Comparison of ENCODE assay signal across 11 cellular contexts in the genomic region with DNA sequence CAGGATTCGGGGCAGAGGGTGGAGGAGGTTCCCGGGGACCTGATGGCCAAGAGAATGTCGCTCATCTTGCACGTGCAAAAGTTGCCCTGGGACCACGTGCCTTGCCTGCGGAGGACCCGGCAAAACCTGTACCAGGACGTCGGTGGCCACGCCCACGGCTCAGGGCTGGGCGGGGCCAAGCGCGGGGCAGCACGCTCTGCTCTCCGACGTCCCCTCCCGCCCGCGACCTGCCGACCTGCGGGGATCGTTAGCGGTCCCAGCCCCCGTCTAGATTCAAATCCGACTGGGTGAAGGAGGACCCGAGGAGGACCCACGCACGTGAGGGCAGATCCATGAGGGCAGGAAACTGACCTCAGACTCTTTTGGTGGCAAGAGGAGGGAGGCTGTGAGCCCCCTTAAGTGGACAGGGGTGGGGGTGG. TPM values are rescaled to one million over a fixed set of nuclear protein-coding genes. Genes with fewer than 3 reads are reported as not detected.
A peak's percentile ranks its signal among the peaks of the same experiment; 100 is the strongest.
DNase-seq lines count a peak whose midpoint lies in the region; ATAC-seq and TF ChIP-seq lines count a peak whose summit lies in the region.
"Had no signal": no experiment of that assay in that cellular context is flagged by ENCODE, and none has a peak within 500 bp of the region (broad histone marks: within the 10 kb centered on the region; RNA-seq: fewer than 3 reads in every experiment).

A gene with protein sequence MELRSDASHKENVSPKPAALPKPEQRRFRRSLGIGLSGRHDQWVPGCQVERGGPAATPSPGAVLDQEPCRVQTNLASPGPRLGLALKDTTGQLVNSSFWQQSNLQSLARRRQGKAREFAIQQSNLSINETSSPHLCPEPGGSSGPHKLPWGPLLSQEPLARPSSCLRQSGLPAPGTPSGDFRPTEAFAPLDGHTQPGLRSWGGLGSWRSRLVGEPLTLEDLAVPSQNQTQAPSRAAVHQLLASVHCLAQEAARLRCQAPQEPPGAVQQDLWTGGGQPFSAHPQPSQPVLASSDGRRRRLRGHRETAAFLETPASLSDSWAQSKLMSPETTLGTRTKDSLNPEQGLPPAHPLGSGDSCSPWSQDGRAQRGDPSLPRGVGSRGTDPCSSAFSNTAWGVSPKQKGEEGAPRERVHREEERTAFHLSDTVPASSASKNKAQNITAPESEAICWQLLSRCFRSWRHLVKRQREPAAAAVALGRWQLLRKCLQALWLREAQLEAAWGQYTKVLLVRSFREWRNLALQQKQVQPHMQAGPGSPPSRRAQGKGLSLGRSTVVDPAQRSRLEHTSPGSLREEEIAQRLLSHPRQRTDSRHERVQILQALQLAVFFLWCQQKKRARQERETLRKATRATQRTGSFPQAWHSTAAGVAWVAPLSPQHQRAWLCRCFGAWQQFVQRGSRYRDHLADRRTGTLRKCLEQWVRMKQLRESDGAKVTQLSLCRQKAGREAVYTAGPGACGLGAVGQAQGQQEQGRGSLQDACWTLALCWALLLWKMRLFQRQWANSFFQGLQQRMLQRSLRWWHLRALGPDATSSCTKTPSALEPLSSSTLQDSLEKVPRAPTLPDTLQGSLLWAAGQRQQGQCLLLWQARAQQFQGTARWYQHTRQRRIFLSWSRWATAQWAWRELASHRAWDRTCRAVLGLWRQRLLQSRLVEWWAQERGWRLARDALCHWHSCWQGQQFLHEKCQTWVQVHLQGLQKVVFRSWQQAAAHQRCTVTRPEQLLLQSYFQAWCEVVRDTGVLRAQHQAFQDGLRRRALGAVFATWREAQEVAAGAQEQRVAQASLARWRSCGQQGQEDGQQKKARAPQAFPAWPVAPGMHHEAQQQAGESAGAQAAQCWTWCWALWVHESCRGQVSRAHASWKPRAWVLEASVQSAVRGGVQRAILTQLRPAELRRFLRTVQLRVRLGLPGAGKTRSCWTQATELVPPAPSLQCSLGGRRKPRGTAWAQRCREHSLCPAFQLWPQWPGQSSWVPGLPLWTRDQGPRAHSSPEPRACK (N-terminal part only) (plus strand): TSS at position 206 of the 419 bp plus-strand sequence. CDS start 2,208 bp downstream, outside the sequence.

- H3K36me3 ChIP-seq in right atrium auricular region: no peaks in the 10 kb centered on the region

- H3K27ac ChIP-seq in right atrium auricular region: no peak within 1 kb of the TSS
- H3K27ac ChIP-seq: HL-60 had no signal

- H3K4me1 Mint-ChIP-seq in memory B cell: no peaks in the 10 kb centered on the region

- no peak within 1 kb of the TSS for H3K27ac Mint-ChIP-seq in memory B cell

- H3K9me3 Mint-ChIP-seq in memory B cell: no peaks in the 10 kb centered on the region

- in situ Hi-C loops in ACHN (cut with HindIII; ENCODE audit: low pct_ligation_motif_present, low pct_unique_long_range_greater_than_20kb, low sequenced_read_pairs): no loop called here

- H3K9me3 ChIP-seq in right atrium auricular region: no peaks in the 10 kb centered on the region

- H3K36me3 Mint-ChIP-seq in memory B cell: peaks cover 2% of the 10 kb centered on the region

- H3K4me1 ChIP-seq in right atrium auricular region: peaks cover 0 to 5% of the 10 kb centered on the region in 2 donors

- DNase-seq in left cardiac atrium (peak; percentile 17), right atrium auricular region (ENCODE audit: low spot score) (no peak), memory B cell (ENCODE audit: low spot score in 2 of 2) (no peak), ACHN (no peak), nucleus accumbens (lab: John Stamatoyannopoulos, UW) (no peak), DMS153 (lab: John Stamatoyannopoulos, UW) (no peak)
- peak; percentile 32 for DNase-seq in activated naive CD4-positive, alpha-beta T cell treated with Interleukin-2 at 50 U/mL for 16 hours
- DNase-seq: DMS79 treated with DMSO at 0.1 percent for 48 hours, NCI-H446 had no signal

- peak within 1 kb of the TSS; percentile 10 for H3K4me3 Mint-ChIP-seq in memory B cell

- intact Hi-C loops in left cardiac atrium (cut with DNase I): no loop called here

- TF ChIP-seq CTCF in right atrium auricular region (IDR thresholded peaks at IDR 0.05): no peak

- peaks cover 13% of the 10 kb centered on the region for H3K27me3 Mint-ChIP-seq in memory B cell

- no peaks in the 10 kb centered on the region for H3K27me3 ChIP-seq in right atrium auricular region

- H3K4me3 ChIP-seq in right atrium auricular region: no peak within 1 kb of the TSS

- ATAC-seq in left cardiac atrium (peak; percentile 19 to 40), memory B cell (ENCODE audit: low read depth) (peak; percentile 44), GM19023 (IDR thresholded peaks at IDR 0.05; ENCODE audit: unreplicated experiment) (no peak)

RNA-seq across cellular contexts. Expression of the gene that starts here (rescaled TPM):
- total RNA-seq in left cardiac atrium (1 to 10 TPM; 1.2 to 1.3 TPM), right atrium auricular region (1 to 10 TPM in 1 of 2 donors, under 1 TPM in 1; 0.85 to 1.7 TPM)

Comparison
In these comparisons a context has a peak if more than half of its experiments do, and no peak if none do; other contexts are left out.
1. DNase-seq: peak in left cardiac atrium (single experiment) and activated naive CD4-positive, alpha-beta T cell treated with Interleukin-2 at 50 U/mL for 16 hours (single experiment); none in right atrium auricular region (single experiment), memory B cell (0 of 2), ACHN (single experiment), nucleus accumbens (0 of 56) and DMS153 (single experiment).